22 cellular contexts compared by ENCODE assay signal in genomic region chr2:63764630-63765029, GRCh38.
A peak's percentile ranks its signal among the peaks of the same experiment; 100 is the strongest.
DNase-seq lines count a peak whose midpoint lies in the region; ATAC-seq and TF ChIP-seq lines count a peak whose summit lies in the region.
"Had no signal": no experiment of that assay in that cellular context is flagged by ENCODE, and none has a peak within 500 bp of the region (broad histone marks: within the 10 kb centered on the region; RNA-seq: fewer than 3 reads in every experiment).

No MANE protein-coding gene starts in this region.

- H3K9me3 ChIP-seq in HUES6 (ENCODE audit: control insufficient read depth, insufficient read depth, low read depth, low read length) = peaks cover 12% of the 10 kb centered on the region
- H3K9me3 ChIP-seq in thoracic aorta = peaks cover 3% of the 10 kb centered on the region
- peaks cover 11% of the 10 kb centered on the region for H3K9me3 ChIP-seq in Karpas-422 (ENCODE audit: low read length)
- H3K9me3 ChIP-seq: colonic mucosa had no signal

- no peak for ATAC-seq in thoracic aorta (ENCODE audit: insufficient number of reproducible peaks, low FRiP score, low read depth)
- ATAC-seq in activated T-helper 17 cell treated with anti-CD3 and anti-CD28 coated beads, Interleukin-2, amount 50 U/mL, for 72 hours (replicated peaks) = no peak
- ATAC-seq: K562; stimulated activated naive CD8-positive, alpha-beta T cell treated with anti-CD3 and anti-CD28 coated beads, Interleukin-15, Interleukin-2, amounts not matched to agents 100 U/mL and 50 U/mL, for 24 hours had no signal

- H3K27me3 ChIP-seq in HUES6 (ENCODE audit: control insufficient read depth, insufficient read depth, low read length) (no peaks in the 10 kb centered on the region), mesendoderm (ENCODE audit: insufficient read depth, low read length, poor library complexity) (no peaks in the 10 kb centered on the region), thoracic aorta (replicated peaks; ENCODE audit: insufficient read depth) (no peaks in the 10 kb centered on the region), Karpas-422 (ENCODE audit: low read length) (0 out of 2 replicates have a peak, but pooled peaks cover 2% of the 10 kb centered on the region)
- H3K27me3 ChIP-seq: colonic mucosa had no signal

- H3K27me3 Mint-ChIP-seq in activated T-helper 17 cell treated with anti-CD3 and anti-CD28 coated beads, Interleukin-2, amount 50 U/mL, for 72 hours = peaks cover 10% of the 10 kb centered on the region

- no peak overlapping the region for H3K4me3 Mint-ChIP-seq in activated T-helper 17 cell treated with anti-CD3 and anti-CD28 coated beads, Interleukin-2, amount 50 U/mL, for 72 hours
- H3K4me3 Mint-ChIP-seq: B cell; brain; memory B cell; natural killer cell treated with Interleukin-12 subunit alpha and Interleukin-12 subunit beta and Interleukin-15 and Interleukin-18, amount 100 ng/mL, for 72 hours had no signal

- no peaks in the 10 kb centered on the region for H3K4me1 Mint-ChIP-seq in activated T-helper 17 cell treated with anti-CD3 and anti-CD28 coated beads, Interleukin-2, amount 50 U/mL, for 72 hours
- H3K4me1 Mint-ChIP-seq: B cell, memory B cell had no signal

- H3K9ac ChIP-seq in HUES6 (ENCODE audit: low read length) (peak overlapping the region; percentile 4), mesendoderm (ENCODE audit: low read length) (no peak overlapping the region), Karpas-422 (ENCODE audit: low read length) (no peak overlapping the region)

- H3K23ac ChIP-seq in mesendoderm (ENCODE audit: low read length) = no peak overlapping the region

- H3K36me3 Mint-ChIP-seq in activated T-helper 17 cell treated with anti-CD3 and anti-CD28 coated beads, Interleukin-2, amount 50 U/mL, for 72 hours (ENCODE audit: low read depth) = no peaks in the 10 kb centered on the region
- H3K36me3 Mint-ChIP-seq: brain; memory B cell; natural killer cell treated with Interleukin-12 subunit alpha and Interleukin-12 subunit beta and Interleukin-15 and Interleukin-18, amount 100 ng/mL, for 72 hours had no signal

- H4K20me1 ChIP-seq in Karpas-422 (ENCODE audit: insufficient read depth, low read depth, low read length) = no peaks in the 10 kb centered on the region

- H2BK5ac ChIP-seq in mesendoderm (ENCODE audit: low read length) = no peak overlapping the region

- H3K4me3 ChIP-seq in HUES6 (ENCODE audit: low read depth, low read length) (peak overlapping the region; percentile 38), mesendoderm (ENCODE audit: low read length) (no peak overlapping the region), thoracic aorta (no peak overlapping the region), Karpas-422 (ENCODE audit: low read length) (no peak overlapping the region)
- H3K4me3 ChIP-seq: colonic mucosa, K562 had no signal

- no peak overlapping the region for H3K56ac ChIP-seq in mesendoderm (ENCODE audit: low read length)

- H4K5ac ChIP-seq in mesendoderm (ENCODE audit: low read length) = no peak overlapping the region

- no peak overlapping the region for H2AK5ac ChIP-seq in mesendoderm (ENCODE audit: low read length)

- no peaks in the 10 kb centered on the region for H3K79me1 ChIP-seq in mesendoderm (ENCODE audit: low read length)

- no peak overlapping the region for H3K4ac ChIP-seq in mesendoderm (ENCODE audit: low read depth, low read length)

- H2BK15ac ChIP-seq in mesendoderm (replicated peaks; ENCODE audit: low read depth) = peak overlapping the region; percentile 57

- DNase-seq in fibroblast of peridontal ligament (ENCODE audit: extremely low read depth) (peak; percentile 70), mesendoderm (peak; percentile 17), thoracic aorta (ENCODE audit: low spot score) (no peak), NCI-H1417 treated with DMSO at 0.1 percent for 48 hours (lab: John Stamatoyannopoulos, UW) (no peak), Karpas-422 (no peak), T1000 (lab: John Stamatoyannopoulos, UW) (no peak)
- DNase-seq: activated CD4-positive, alpha-beta T cell treated with anti-CD3 and anti-CD28 coated beads for 48 hours; Calu3; colonic mucosa; NCI-H1694 treated with DMSO at 0.1 percent for 48 hours; NCI-H2227 treated with DMSO at 0.1 percent for 48 hours; OCI-M1; Right ventricle myocardium superior; stimulated activated CD4-positive, alpha-beta T cell treated with anti-CD3 and anti-CD28 coated beads, Interleukin-2, amount 100 ng/mL, for 24 hours; stimulated activated naive CD8-positive, alpha-beta T cell treated with anti-CD3 and anti-CD28 coated beads, Interleukin-15, Interleukin-2, amounts not matched to agents 100 U/mL and 50 U/mL, for 24 hours had no signal

- WGBS in mesendoderm (ENCODE audit: extremely low coverage, insufficient coverage, low lambda C conversion rate) = no CpG with 5 or more reads among the region's 2 CpGs

- H3K4me1 ChIP-seq in HUES6 (ENCODE audit: control insufficient read depth, insufficient read depth, low read length) (peaks cover 26% of the 10 kb centered on the region), mesendoderm (ENCODE audit: control insufficient read depth, low read depth, low read length) (peaks cover 3% of the 10 kb centered on the region), thoracic aorta (ENCODE audit: control insufficient read depth in 1 of 2, low read depth in 2 of 2) (peaks cover 19 to 33% of the 10 kb centered on the region in 2 donors), Karpas-422 (ENCODE audit: low read length) (no peaks in the 10 kb centered on the region)
- H3K4me1 ChIP-seq: colonic mucosa had no signal

- H3K79me2 ChIP-seq in mesendoderm (ENCODE audit: control insufficient read depth, insufficient read depth, low read length) (no peaks in the 10 kb centered on the region), Karpas-422 (ENCODE audit: low read length) (no peaks in the 10 kb centered on the region)

- H3K18ac ChIP-seq in mesendoderm (ENCODE audit: low read length) = no peak overlapping the region

- no peak overlapping the region for H3K27ac Mint-ChIP-seq in activated T-helper 17 cell treated with anti-CD3 and anti-CD28 coated beads, Interleukin-2, amount 50 U/mL, for 72 hours
- H3K27ac Mint-ChIP-seq: B cell; memory B cell; natural killer cell treated with Interleukin-12 subunit alpha and Interleukin-12 subunit beta and Interleukin-15 and Interleukin-18, amount 100 ng/mL, for 72 hours had no signal

- no peak overlapping the region for H4K8ac ChIP-seq in mesendoderm (ENCODE audit: low read depth, low read length)

- no peak for TF ChIP-seq CTCF in thoracic aorta (IDR thresholded peaks at IDR 0.05)

- H3K9me3 Mint-ChIP-seq in activated T-helper 17 cell treated with anti-CD3 and anti-CD28 coated beads, Interleukin-2, amount 50 U/mL, for 72 hours = peaks cover 4% of the 10 kb centered on the region
- H3K9me3 Mint-ChIP-seq: natural killer cell treated with Interleukin-12 subunit alpha and Interleukin-12 subunit beta and Interleukin-15 and Interleukin-18, amount 100 ng/mL, for 72 hours had no signal

- H3K9me2 ChIP-seq in Karpas-422 (replicated peaks; ENCODE audit: insufficient read depth, low read length) = no peaks in the 10 kb centered on the region

- no peak overlapping the region for H2AFZ ChIP-seq in Karpas-422 (ENCODE audit: low read length)

- H2BK120ac ChIP-seq in mesendoderm (ENCODE audit: low read depth, low read length) = no peak overlapping the region

- H3K27ac ChIP-seq in HUES6 (ENCODE audit: low read depth, low read length) (peak overlapping the region; percentile 64; the same call in 1 of the 2 replicates), mesendoderm (ENCODE audit: low read depth, low read length) (no peak overlapping the region), thoracic aorta (peak overlapping the region; percentile 47 to 56), Karpas-422 (ENCODE audit: low read length) (no peak overlapping the region)
- H3K27ac ChIP-seq: colonic mucosa had no signal

- H3K4me2 ChIP-seq in mesendoderm (ENCODE audit: low read length) (no peak overlapping the region), Karpas-422 (ENCODE audit: low read depth, low read length, poor library complexity, severe bottlenecking) (no peak overlapping the region)

- H3K36me3 ChIP-seq in HUES6 (ENCODE audit: control insufficient read depth, insufficient read depth, low read length) (no peaks in the 10 kb centered on the region), mesendoderm (ENCODE audit: control insufficient read depth, insufficient read depth, low read length) (no peaks in the 10 kb centered on the region), thoracic aorta (no peaks in the 10 kb centered on the region), Karpas-422 (ENCODE audit: insufficient read depth, low read length) (no peaks in the 10 kb centered on the region)
- H3K36me3 ChIP-seq: colonic mucosa had no signal

Comparison
In these comparisons a context has a peak if more than half of its experiments do, and no peak if none do; other contexts are left out.
1. H3K27ac ChIP-seq: peak in HUES6 (single experiment) and thoracic aorta (2 of 2); none in mesendoderm (single experiment) and Karpas-422 (single experiment).
2. DNase-seq: peak in fibroblast of peridontal ligament (single experiment) and mesendoderm (single experiment); none in thoracic aorta (single experiment), NCI-H1417 treated with DMSO at 0.1 percent for 48 hours (single experiment), Karpas-422 (single experiment) and T1000 (single experiment).